In genomic region chr12:64293173-64293572, GRCh38 we compare ENCODE assay signal across 7 cellular contexts.
DNase-seq lines count a peak whose midpoint lies in the region; ATAC-seq and TF ChIP-seq lines count a peak whose summit lies in the region.
"Not testable (repeated sequence)": the region's sequence is repeated elsewhere in the genome, so short reads cannot be mapped to it uniquely, and the experiment has no call there.

No MANE protein-coding gene starts in this region.

- POLR2A ChIA-PET in PC-3 (lab: Charles Lee; ENCODE audit: unreplicated experiment): interaction anchor here (0.6 kb wide), 2 partner anchors 15 to 111 kb away, joined by 3 read pairs; partner anchors contain the start of gene XPOT

- peak overlapping the region; percentile 27 to 38; a peak in 2 of 5 replicates for H3K4me3 Mint-ChIP-seq in H9
- H3K4me3 Mint-ChIP-seq in activated T-cell treated with anti-CD3 and anti-CD28 coated beads, Interleukin-2, amount 50 U/mL, for 24 hours: peak overlapping the region; percentile 46

- H4K5ac ChIP-seq in H9 (ENCODE audit: insufficient read length, low read depth, low read length): not testable (repeated sequence)

- no CpG with 5 or more reads among the region's 15 CpGs for WGBS in H9 (ENCODE audit: extremely low coverage, insufficient read length, low lambda C conversion rate)

- H3K9me3 ChIP-seq in H9 (ENCODE audit: control insufficient read depth, low read depth, low read length); PC-3 (ENCODE audit: low read length); iPS-18a (ENCODE audit: control insufficient read depth, low read depth, low read length): not testable (repeated sequence)

- H3K27me3 Mint-ChIP-seq in H9 (ENCODE audit: low read depth): not testable (repeated sequence)
- H3K27me3 Mint-ChIP-seq in activated T-cell treated with anti-CD3 and anti-CD28 coated beads, Interleukin-2, amount 50 U/mL, for 24 hours: peaks cover 21% of the 10 kb centered on the region

- H3K23me2 ChIP-seq in H9 (ENCODE audit: insufficient read length, low read depth, low read length, poor library complexity, severe bottlenecking): not testable (repeated sequence)

- H2BK12ac ChIP-seq in H9 (ENCODE audit: insufficient read length, low read depth, low read length): not testable (repeated sequence)

- not testable (repeated sequence) for H4K20me1 ChIP-seq in H9 (ENCODE audit: control insufficient read depth, insufficient read depth, insufficient read length); PC-3 (ENCODE audit: low read length)

- not testable (repeated sequence) for H2BK20ac ChIP-seq in H9 (ENCODE audit: low read depth, low read length, poor library complexity, severe bottlenecking)

- not testable (repeated sequence) for H3K4me1 ChIP-seq in H9 (ENCODE audit: insufficient read depth, low read length); iPS-18a (ENCODE audit: control insufficient read depth, low read depth, low read length)
- H3K4me1 ChIP-seq in PC-3 (ENCODE audit: insufficient read depth, low read length): peaks cover 11% of the 10 kb centered on the region

- not testable (repeated sequence) for H3K4me2 ChIP-seq in H9 (ENCODE audit: insufficient read depth, insufficient read length, low read length)
- H3K4me2 ChIP-seq in PC-3 (ENCODE audit: low read length): peak overlapping the region; percentile 86

- peak overlapping the region; percentile 29 for H3K9ac ChIP-seq in H9 (ENCODE audit: extremely low read depth, insufficient read length, low read length)
- peak overlapping the region; percentile 32 for H3K9ac ChIP-seq in PC-3 (ENCODE audit: low read length)
- H3K9ac ChIP-seq in iPS-18a (ENCODE audit: low read length): not testable (repeated sequence)

- H3K27me3 ChIP-seq in H9 (ENCODE audit: insufficient read depth, low read length); PC-3 (ENCODE audit: low read length); iPS-18a (ENCODE audit: control insufficient read depth, insufficient read depth, low read length): not testable (repeated sequence)

- CTCF ChIA-PET in PC-3 (lab: Charles Lee): interaction anchor here (0.6 kb wide), 1 partner anchor 11 kb away, joined by 3 read pairs; no protein-coding TSS in a partner anchor

- H3K56ac ChIP-seq in H9 (ENCODE audit: insufficient read length, low read depth, low read length): not testable (repeated sequence)

- not testable (repeated sequence) for H3K4me1 Mint-ChIP-seq in H9; activated T-cell treated with anti-CD3 and anti-CD28 coated beads, Interleukin-2, amount 50 U/mL, for 24 hours (ENCODE audit: low read depth)

- DNase-seq in DMS53 (lab: John Stamatoyannopoulos, UW): peak; percentile 37
- not testable (repeated sequence) for DNase-seq in H9; activated T-cell treated with anti-CD3 and anti-CD28 coated beads, Interleukin-2, amount 50 U/mL, for 24 hours; epithelial cell of proximal tubule (ENCODE audit: low read depth)
- peak; percentile 26 for DNase-seq in NCI-H146 (lab: John Stamatoyannopoulos, UW)
- peak; percentile 13 for DNase-seq in PC-3

- not testable (repeated sequence) for H3F3A ChIP-seq in PC-3 (ENCODE audit: low read length, unreplicated experiment)

- H2AK5ac ChIP-seq in H9 (ENCODE audit: insufficient read length, low read length): not testable (repeated sequence)

- not testable (repeated sequence) for H3K36me3 ChIP-seq in PC-3 (ENCODE audit: low read depth, low read length); iPS-18a (ENCODE audit: control insufficient read depth, low read depth, low read length)

- H3K9me2 ChIP-seq in PC-3 (replicated peaks; ENCODE audit: low read length): not testable (repeated sequence)

- H2BK15ac ChIP-seq in H9 (ENCODE audit: low read depth, low read length): not testable (repeated sequence)

- H2BK5ac ChIP-seq in H9 (ENCODE audit: insufficient read length, low read length): not testable (repeated sequence)

- H3K79me2 ChIP-seq in H9 (ENCODE audit: insufficient read depth, low read length); PC-3 (ENCODE audit: low read length): not testable (repeated sequence)

- not testable (repeated sequence) for H2BK120ac ChIP-seq in H9 (ENCODE audit: low read depth, low read length, poor library complexity, severe bottlenecking)

- H3K9me3 Mint-ChIP-seq in H9; activated T-cell treated with anti-CD3 and anti-CD28 coated beads, Interleukin-2, amount 50 U/mL, for 24 hours: not testable (repeated sequence)

- not testable (repeated sequence) for TF ChIP-seq CTCF in H9 (conservative IDR thresholded peaks at IDR 0.05); PC-3 (conservative IDR thresholded peaks at IDR 0.05; ENCODE audit: low read depth, low read length); epithelial cell of proximal tubule (conservative IDR thresholded peaks at IDR 0.05; ENCODE audit: low read depth, low read length)

- not testable (repeated sequence) for H4K91ac ChIP-seq in H9 (ENCODE audit: insufficient read length, low read depth, low read length)

- not testable (repeated sequence) for BruUV-seq in PC-3 (replicated peaks; lab: Mats Ljungman, UMichigan)

- not testable (repeated sequence) for H3K36me3 Mint-ChIP-seq in H9 (ENCODE audit: insufficient read depth in 1 of 3, low read depth in 3 of 3); activated T-cell treated with anti-CD3 and anti-CD28 coated beads, Interleukin-2, amount 50 U/mL, for 24 hours (ENCODE audit: low read depth)

- not testable (repeated sequence) for H3K79me1 ChIP-seq in H9 (ENCODE audit: insufficient read depth, low read depth, low read length, poor library complexity, severe bottlenecking)

- not testable (repeated sequence) for H4K8ac ChIP-seq in H9 (replicated peaks; ENCODE audit: insufficient read length, low read depth, low read length)

- not testable (repeated sequence) for H3K27ac Mint-ChIP-seq in H9; activated T-cell treated with anti-CD3 and anti-CD28 coated beads, Interleukin-2, amount 50 U/mL, for 24 hours

- not testable (repeated sequence) for H3K18ac ChIP-seq in H9 (ENCODE audit: insufficient read length, low read depth, low read length)

- peak; percentile 63 for ATAC-seq in PC-3

- H3K4ac ChIP-seq in H9 (ENCODE audit: low read depth, low read length): not testable (repeated sequence)

- not testable (repeated sequence) for H3K14ac ChIP-seq in H9 (ENCODE audit: insufficient read depth, low read length)

- H3T11ph ChIP-seq in H9 (ENCODE audit: low read length): not testable (repeated sequence)

- not testable (repeated sequence) for H3K27ac ChIP-seq in H9 (ENCODE audit: insufficient read length, low read depth, low read length); PC-3 (ENCODE audit: low read length); iPS-18a (ENCODE audit: low read length)

- not testable (repeated sequence) for H2AFZ ChIP-seq in H9 (ENCODE audit: low read length)
- H2AFZ ChIP-seq in PC-3 (ENCODE audit: low read length): peak overlapping the region; percentile 97

- H3K23ac ChIP-seq in H9 (ENCODE audit: insufficient read length, low read depth, low read length): not testable (repeated sequence)

- peak overlapping the region; percentile 66 for H3K4me3 ChIP-seq in PC-3 (ENCODE audit: low read length)
- H3K4me3 ChIP-seq in epithelial cell of proximal tubule (ENCODE audit: low read depth, low read length): peak overlapping the region; percentile 40
- H3K4me3 ChIP-seq in iPS-18a (ENCODE audit: low read length): peak overlapping the region; percentile 13

- intact Hi-C loops in PC-3 (cut with micrococcal nuclease): not testable (repeated sequence)

Comparison
In these comparisons a context has a peak if more than half of its experiments do, and no peak if none do; other contexts are left out.
1. H3K4me3 ChIP-seq: peak in every context shown above with its lines; median percentile 66 in PC-3; 40 in epithelial cell of proximal tubule; 13 in iPS-18a.